ENCODE assay signal across 26 cellular contexts in the genomic region with DNA sequence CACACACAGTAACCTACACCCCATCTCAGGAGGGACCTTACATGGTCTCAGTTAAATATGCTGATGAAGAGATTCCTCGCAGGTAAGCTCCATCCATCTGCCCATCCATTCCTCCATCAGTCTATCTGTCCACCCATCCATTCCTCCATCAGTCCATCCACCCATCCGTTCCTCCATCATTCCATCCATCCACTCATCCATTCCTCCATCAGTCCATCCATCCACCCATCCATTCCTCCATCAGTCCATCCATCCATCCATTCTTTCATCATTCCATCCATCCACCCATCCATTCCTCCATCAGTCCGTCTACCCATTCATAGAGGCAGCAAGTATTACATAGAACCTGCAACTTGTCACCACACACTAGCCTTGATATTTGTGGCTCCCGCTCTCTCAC.
"Had no signal": no experiment of that assay in that cellular context is flagged by ENCODE, and none has a peak within 500 bp of the region (broad histone marks: within the 10 kb centered on the region; RNA-seq: fewer than 3 reads in every experiment).

No MANE protein-coding gene starts in this region.

- H3K4me3 Mint-ChIP-seq: IgD-negative memory B cell had no signal

- H3K27me3 Mint-ChIP-seq: IgD-negative memory B cell had no signal

- H3K4me2 ChIP-seq: KMS-11 had no signal

- H3K9me3 Mint-ChIP-seq: IgD-negative memory B cell had no signal

- H3K4me1 ChIP-seq: SJSA1 had no signal

- DNase-seq: Kasumi-1, MM.1S, MV-4-11, NCI-H1092, NCI-H1105 treated with DMSO at 0.1 percent for 48 hours, NCI-H1436, NCI-H187, NCI-H2029, NCI-H2081 treated with DMSO at 0.1 percent for 48 hours, NCI-H2171, NCI-H226, NCI-H446, NCI-H510A, NCI-H524 treated with DMSO at 0.1 percent for 48 hours, NCI-H69, NCI-H774, Right ventricle myocardium superior, RPMI8226, SIG-M5 had no signal

- H3K27ac ChIP-seq: HL-60, KMS-11, SJSA1, SK-N-MC had no signal

- H3K27me3 ChIP-seq: SJSA1 had no signal

- H3K9me3 ChIP-seq: SJSA1 had no signal

- H3K4me3 ChIP-seq: K562, SJSA1, SK-N-MC had no signal

- H3K9ac ChIP-seq: KMS-11 had no signal

- FAIRE-seq: K562, RCC 7860 had no signal

- ATAC-seq: K562 had no signal
